ENCODE assay signal across 10 cellular contexts in the genomic region with DNA sequence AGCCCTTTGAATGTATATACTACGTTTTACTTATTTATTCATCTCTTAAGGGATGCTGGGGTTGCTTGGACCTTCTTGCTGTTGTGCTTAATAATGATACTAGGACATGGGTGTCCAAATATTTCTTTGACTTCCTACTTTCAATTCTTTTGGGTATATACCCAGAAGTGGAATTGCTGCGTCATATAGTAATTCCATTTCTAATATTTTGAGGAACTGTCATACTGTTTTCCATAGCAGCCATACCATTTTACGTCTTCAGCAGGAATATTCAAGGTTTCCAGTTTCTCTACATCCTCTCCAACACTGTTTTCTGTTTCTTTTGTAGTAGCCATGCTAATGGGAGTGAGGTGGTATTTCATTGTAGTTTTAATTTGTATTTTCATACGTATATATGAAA. TPM values are rescaled to one million over a fixed set of nuclear protein-coding genes. Genes with fewer than 3 reads are reported as not detected.
DNase-seq lines count a peak whose midpoint lies in the region; ATAC-seq, FAIRE-seq and TF ChIP-seq lines count a peak whose summit lies in the region.
"Had no signal": no experiment of that assay in that cellular context is flagged by ENCODE, and none has a peak within 500 bp of the region (broad histone marks: within the 10 kb centered on the region; RNA-seq: fewer than 3 reads in every experiment).

No MANE protein-coding gene starts in this region.

- intact Hi-C loops in activated T-helper 2 cell treated with anti-CD3 and anti-CD28 coated beads, Interferon-gamma antibody, Interleukin-2, Interleukin-4, amounts not matched to agents 10 μg/mL and 5 μg/mL and 100 μg/mL, durations not matched to agents 14 hours and 24 hours and 36 hours (cut with micrococcal nuclease): loop anchor here (1.0 to 2.0 kb wide), 4 partner anchors 43 to 130 kb away; no protein-coding TSS in a partner anchor
- intact Hi-C loops in prostate gland (cut with DNase I): no loop called here

- H3K36me3 ChIP-seq in prostate gland: no peaks in the 10 kb centered on the region

- H3K4me3 Mint-ChIP-seq in activated T-helper 2 cell treated with anti-CD3 and anti-CD28 coated beads, Interferon-gamma antibody, Interleukin-2, Interleukin-4, amounts not matched to agents 10 μg/mL and 5 μg/mL and 100 μg/mL, durations not matched to agents 14 hours and 24 hours and 36 hours (ENCODE audit: low read depth): no peak overlapping the region

- no peak for DNase-seq in activated T-helper 2 cell treated with anti-CD3 and anti-CD28 coated beads, Interferon-gamma antibody, Interleukin-2, Interleukin-4, amounts not matched to agents 10 μg/mL and 5 μg/mL and 100 μg/mL, durations not matched to agents 14 hours and 24 hours and 36 hours (ENCODE audit: low spot score)
- DNase-seq in prostate gland (ENCODE audit: low spot score): no peak
- no peak for DNase-seq in foreskin fibroblast
- DNase-seq in H54 (ENCODE audit: insufficient read length, low spot score): no peak
- DNase-seq in NOMO-1 treated with DMSO at 0.1 percent for 48 hours (lab: John Stamatoyannopoulos, UW; ENCODE audit: unreplicated experiment): no peak
- no peak for DNase-seq in NCI-H446 treated with DMSO at 0.1 percent for 48 hours (lab: John Stamatoyannopoulos, UW)

- no peaks in the 10 kb centered on the region for H3K27me3 ChIP-seq in prostate gland (replicated peaks; ENCODE audit: insufficient read depth)

- FAIRE-seq in H54 (lab: Jason Lieb, UNC): no peak

- peaks cover 26% of the 10 kb centered on the region for H3K4me1 Mint-ChIP-seq in activated T-helper 2 cell treated with anti-CD3 and anti-CD28 coated beads, Interferon-gamma antibody, Interleukin-2, Interleukin-4, amounts not matched to agents 10 μg/mL and 5 μg/mL and 100 μg/mL, durations not matched to agents 14 hours and 24 hours and 36 hours (ENCODE audit: low read depth)

- peaks cover 3% of the 10 kb centered on the region for H3K36me3 Mint-ChIP-seq in activated T-helper 2 cell treated with anti-CD3 and anti-CD28 coated beads, Interferon-gamma antibody, Interleukin-2, Interleukin-4, amounts not matched to agents 10 μg/mL and 5 μg/mL and 100 μg/mL, durations not matched to agents 14 hours and 24 hours and 36 hours (ENCODE audit: low read depth)

- peaks cover 11% of the 10 kb centered on the region for H3K4me1 ChIP-seq in prostate gland (replicated peaks)

- TF ChIP-seq CTCF in prostate gland (IDR thresholded peaks at IDR 0.05) (no peak), foreskin fibroblast (IDR thresholded peaks at IDR 0.05; ENCODE audit: low read depth, low read length) (no peak)

- H3K27ac Mint-ChIP-seq in activated T-helper 2 cell treated with anti-CD3 and anti-CD28 coated beads, Interferon-gamma antibody, Interleukin-2, Interleukin-4, amounts not matched to agents 10 μg/mL and 5 μg/mL and 100 μg/mL, durations not matched to agents 14 hours and 24 hours and 36 hours: peak overlapping the region; percentile 48

- 78% methylated on average over 4 of the region's 4 CpGs for WGBS in prostate gland

- ATAC-seq in GM18873 (IDR thresholded peaks at IDR 0.05; ENCODE audit: low FRiP score, unreplicated experiment): peak; percentile 30
- ATAC-seq in HG02623 (IDR thresholded peaks at IDR 0.05; ENCODE audit: unreplicated experiment): peak; percentile 24

- no peaks in the 10 kb centered on the region for H3K9me3 Mint-ChIP-seq in activated T-helper 2 cell treated with anti-CD3 and anti-CD28 coated beads, Interferon-gamma antibody, Interleukin-2, Interleukin-4, amounts not matched to agents 10 μg/mL and 5 μg/mL and 100 μg/mL, durations not matched to agents 14 hours and 24 hours and 36 hours

- H3K9me3 ChIP-seq in prostate gland: no peaks in the 10 kb centered on the region

- no peak for TF ChIP-seq POLR2A in prostate gland (IDR thresholded peaks at IDR 0.05)
- no peak for TF ChIP-seq POLR2A in H54 (IDR thresholded peaks at IDR 0.05; ENCODE audit: low read depth, low read length)

- no peak overlapping the region for H3K4me3 ChIP-seq in prostate gland
- H3K4me3 ChIP-seq in foreskin fibroblast (ENCODE audit: low read depth in 1 of 2, low read length in 2 of 2): no peak overlapping the region

- peaks cover 3% of the 10 kb centered on the region for H3K27me3 Mint-ChIP-seq in activated T-helper 2 cell treated with anti-CD3 and anti-CD28 coated beads, Interferon-gamma antibody, Interleukin-2, Interleukin-4, amounts not matched to agents 10 μg/mL and 5 μg/mL and 100 μg/mL, durations not matched to agents 14 hours and 24 hours and 36 hours (ENCODE audit: low read depth)

- peak overlapping the region; percentile 24 to 29 for H3K27ac ChIP-seq in prostate gland

RNA-seq across cellular contexts. Expression of gene KAT2B, which starts 21.1 kb away (rescaled TPM):
- total RNA-seq in activated T-helper 2 cell treated with anti-CD3 and anti-CD28 coated beads, Interferon-gamma antibody, Interleukin-2, Interleukin-4, amounts not matched to agents 10 μg/mL and 5 μg/mL and 100 μg/mL, durations not matched to agents 14 hours and 24 hours and 36 hours: 10.9 and 12.1 TPM in 2 replicates
- total RNA-seq in prostate gland: 10 to 100 TPM; 16.4 to 31.7 TPM

RNA-seq across cellular contexts. Expression of gene PP2D1, which starts 49.3 kb away (rescaled TPM):
- not detected in 2 replicates for total RNA-seq in activated T-helper 2 cell treated with anti-CD3 and anti-CD28 coated beads, Interferon-gamma antibody, Interleukin-2, Interleukin-4, amounts not matched to agents 10 μg/mL and 5 μg/mL and 100 μg/mL, durations not matched to agents 14 hours and 24 hours and 36 hours
- total RNA-seq in prostate gland: under 1 TPM in 1 of 2 donors, not detected in 1; 0.97 TPM
- total RNA-seq: activated CD8-positive, alpha-beta memory T cell treated with anti-CD3 and anti-CD28 coated beads for 36 hours; myocyte had no signal
